Comparison of ENCODE assay signal across 6 cellular contexts in the genomic region with DNA sequence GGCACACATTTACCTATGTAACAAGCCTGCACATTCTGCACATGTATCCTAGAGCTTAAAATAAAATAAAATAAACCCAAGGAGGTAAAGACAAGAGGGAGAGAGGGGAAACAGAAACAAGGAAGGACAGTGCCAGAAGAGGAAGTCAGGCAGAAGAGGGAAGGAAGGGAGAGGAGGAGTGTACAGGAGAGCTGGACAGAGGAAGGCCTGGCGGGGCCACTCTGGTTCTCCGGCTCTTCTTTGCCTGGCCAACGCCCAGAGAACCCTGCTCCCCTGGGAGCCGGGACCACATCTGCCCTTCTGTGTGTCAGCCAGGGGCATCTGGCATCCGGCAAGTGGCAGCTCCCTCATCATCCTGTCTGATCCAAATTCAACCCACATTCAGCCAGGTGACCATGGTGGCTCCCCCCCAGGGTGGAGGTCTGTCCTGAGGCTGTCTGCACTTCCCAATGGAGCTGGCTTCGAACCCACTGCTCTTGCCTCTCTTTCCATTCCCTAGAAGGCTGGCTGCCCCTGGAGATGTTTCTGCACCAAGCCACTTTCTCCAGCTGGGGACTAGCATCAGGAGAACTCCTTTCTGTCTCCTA. TPM values are rescaled to one million over a fixed set of nuclear protein-coding genes. Genes with fewer than 3 reads are reported as not detected.
DNase-seq lines count a peak whose midpoint lies in the region; ATAC-seq and TF ChIP-seq lines count a peak whose summit lies in the region.
"Not testable (repeated sequence)": the region's sequence is repeated elsewhere in the genome, so short reads cannot be mapped to it uniquely, and the experiment has no call there.

No MANE protein-coding gene starts in this region.

- not testable (repeated sequence) for H3K4me3 ChIP-seq in NB4 (ENCODE audit: low read depth, low read length); right cardiac atrium (ENCODE audit: low read length); right lobe of liver; neutrophil (ENCODE audit: low read depth in 1 of 2, low read length in 1 of 2); upper lobe of left lung

- ATAC-seq in Right ventricle myocardium inferior = peak; percentile 71
- peak; percentile 61 to 78 for ATAC-seq in right cardiac atrium
- ATAC-seq in right lobe of liver = peak; percentile 50 to 70 (median 62)
- peak; percentile 81 to 83 for ATAC-seq in upper lobe of left lung (ENCODE audit: low FRiP score in 2 of 2)

- TF ChIP-seq EP300 in upper lobe of left lung (IDR thresholded peaks at IDR 0.05) = not testable (repeated sequence)

- H3K36me3 ChIP-seq in right lobe of liver, neutrophil, upper lobe of left lung: not testable (repeated sequence)

- not testable (repeated sequence) for H3K27me3 ChIP-seq in right cardiac atrium (ENCODE audit: control insufficient read depth, insufficient read depth); right lobe of liver; neutrophil; upper lobe of left lung

- not testable (repeated sequence) for TF ChIP-seq POLR2A in NB4 (IDR thresholded peaks at IDR 0.05; ENCODE audit: extremely low read depth, insufficient read length); right lobe of liver (IDR thresholded peaks at IDR 0.05); upper lobe of left lung (IDR thresholded peaks at IDR 0.05)

- not testable (repeated sequence) for H3K9me3 ChIP-seq in right cardiac atrium (ENCODE audit: control insufficient read depth, low read length); right lobe of liver; neutrophil; upper lobe of left lung

- H3K27ac ChIP-seq in right cardiac atrium (ENCODE audit: low read length); right lobe of liver; upper lobe of left lung: not testable (repeated sequence)
- peak overlapping the region; percentile 52 for H3K27ac ChIP-seq in neutrophil

- not testable (repeated sequence) for TF ChIP-seq CTCF in NB4 (IDR thresholded peaks at IDR 0.05; ENCODE audit: low read depth, low read length); right lobe of liver (IDR thresholded peaks at IDR 0.05); neutrophil (IDR thresholded peaks at IDR 0.05); upper lobe of left lung (IDR thresholded peaks at IDR 0.05)

- intact Hi-C loops in Right ventricle myocardium inferior (cut with DNase I); right cardiac atrium (cut with DNase I); right lobe of liver (cut with DNase I): not testable (repeated sequence)

- peak; percentile 4 for DNase-seq in NB4 (ENCODE audit: low read depth)
- DNase-seq in Right ventricle myocardium inferior (ENCODE audit: missing footprints) = peak; percentile 31
- peak in 1 of 3 donors; percentile 34 for DNase-seq in right cardiac atrium
- not testable (repeated sequence) for DNase-seq in right lobe of liver
- peak in 1 of 2 donors; percentile 6 for DNase-seq in upper lobe of left lung

- WGBS in right cardiac atrium = 65% methylated on average over 5 of the region's 6 CpGs
- WGBS in right lobe of liver (ENCODE audit: insufficient coverage, low coverage, low lambda C conversion rate, missing lambda C conversion rate) = 17% methylated on average over 1 of the region's 6 CpGs
- WGBS in upper lobe of left lung, 2 donors = 57 to 100% methylated on average over 1 to 5 of the region's 6 CpGs

- not testable (repeated sequence) for H3K4me1 ChIP-seq in right cardiac atrium (ENCODE audit: control insufficient read depth, insufficient read depth, low read length); right lobe of liver; neutrophil (ENCODE audit: control insufficient read depth in 1 of 2, insufficient read depth in 1 of 2, low read depth in 1 of 2, low read length in 1 of 2); upper lobe of left lung

RNA-seq across cellular contexts. Expression of a gene that starts 55.5 kb away (rescaled TPM):
- 5.4 TPM for total RNA-seq in Right ventricle myocardium inferior
- 10 to 100 TPM in 3 of 4 donors, 1 to 10 TPM in 1; 8.6 to 11.8 (median 10.6) TPM for total RNA-seq in right cardiac atrium
- 8.5 TPM for polyA plus RNA-seq in right cardiac atrium
- 10 to 100 TPM in 2 of 6 experiments, 1 to 10 TPM in 3, under 1 TPM in 1; 0.92 to 11.0 (median 6.9) TPM for total RNA-seq in right lobe of liver
- total RNA-seq in upper lobe of left lung = 10 to 100 TPM; 16.3 to 61.8 (median 23.0) TPM
